In the genomic region with DNA sequence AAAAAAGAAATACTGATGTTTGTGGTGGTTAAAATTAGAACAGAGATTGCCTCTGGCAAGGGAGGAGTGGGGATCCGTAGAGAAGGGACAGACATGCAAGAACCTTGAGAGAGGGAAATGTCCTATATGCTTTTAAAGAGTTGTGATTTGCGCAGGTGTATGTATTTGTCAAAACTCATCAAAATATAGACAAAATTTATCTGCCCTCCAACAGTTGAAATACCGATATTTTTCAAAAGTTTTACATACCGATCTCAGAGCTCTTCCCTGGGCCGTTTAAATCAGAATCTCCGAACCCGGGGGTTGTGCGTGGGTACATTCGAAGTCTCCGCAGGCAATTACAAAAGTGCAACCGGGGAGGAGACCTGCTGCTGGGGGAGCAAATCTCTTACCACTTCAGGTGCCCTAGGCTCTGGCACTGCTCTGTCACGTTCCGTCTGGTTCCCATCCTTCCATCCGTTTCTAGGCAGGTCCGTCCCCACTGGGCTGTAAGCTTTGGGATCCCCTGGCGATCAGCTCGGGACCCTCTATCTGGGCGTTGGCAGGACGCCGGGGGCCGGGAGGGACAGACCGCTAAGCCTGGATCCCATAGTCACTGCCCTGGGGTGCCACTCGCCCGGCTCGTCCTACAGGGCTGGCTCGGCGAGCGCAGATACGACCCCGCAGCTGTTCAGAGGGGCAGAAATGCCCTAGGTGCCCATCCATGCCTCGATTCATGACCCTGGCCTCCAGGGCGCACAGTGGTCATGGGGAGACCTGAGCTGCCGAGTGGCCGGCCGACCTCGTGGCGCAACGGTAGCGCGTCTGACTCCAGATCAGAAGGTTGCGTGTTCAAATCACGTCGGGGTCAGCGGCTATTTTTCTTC, we compare ENCODE assay signal across 8 cellular contexts. TPM values are rescaled to one million over a fixed set of nuclear protein-coding genes. Genes with fewer than 3 reads are reported as not detected.
DNase-seq lines count a peak whose midpoint lies in the region; ATAC-seq, FAIRE-seq and TF ChIP-seq lines count a peak whose summit lies in the region.

No MANE protein-coding gene starts in this region.

- WGBS in spleen, 5 donors: 0 to 1% (median 1%) methylated on average over 38 to 44 of the region's 44 CpGs

- no peak for ATAC-seq in GM18868 (IDR thresholded peaks at IDR 0.05; ENCODE audit: unreplicated experiment)

- H3K4me1 ChIP-seq in spleen: peaks cover 19 to 71% (median 46%) of the 10 kb centered on the region in 6 donors

- TF ChIP-seq CTCF in WERI-Rb-1 (IDR thresholded peaks at IDR 0.05; ENCODE audit: low read depth, low read length) (no peak), bronchial epithelial cell (IDR thresholded peaks at IDR 0.05; ENCODE audit: insufficient read depth, low read length, severe bottlenecking) (no peak), spleen (IDR thresholded peaks at IDR 0.05 in 8 of 11, conservative IDR thresholded peaks at IDR 0.05 in 3 of 11) (no peak)

- H3K4me3 ChIP-seq in WERI-Rb-1 (ENCODE audit: low read depth, low read length): peak overlapping the region; percentile 98
- H3K4me3 ChIP-seq in bronchial epithelial cell (ENCODE audit: low read depth, low read length): peak overlapping the region; percentile 70
- peak overlapping the region; percentile 50 to 87 (median 78) for H3K4me3 ChIP-seq in spleen

- peak; percentile 24 to 54 (median 47) for TF ChIP-seq POLR2A in spleen (IDR thresholded peaks at IDR 0.05)

- no peak for FAIRE-seq in bronchial epithelial cell (lab: Jason Lieb, UNC)

- peak; percentile 45 for DNase-seq in SIG-M5 treated with dmso at 0.1 percent for 504 hours (lab: John Stamatoyannopoulos, UW; ENCODE audit: unreplicated experiment)
- DNase-seq in SIG-M5 (lab: John Stamatoyannopoulos, UW): no peak
- DNase-seq in NCI-H1436 (lab: John Stamatoyannopoulos, UW): peak; percentile 58
- peak; percentile 77 for DNase-seq in WERI-Rb-1
- peak; percentile 43 for DNase-seq in bronchial epithelial cell (ENCODE audit: low read depth)
- peak; percentile 81 for DNase-seq in inferior parietal cortex (ENCODE audit: extremely low spot score)
- DNase-seq in spleen: peak; percentile 95

- intact Hi-C loops in spleen (cut with DNase I; ENCODE audit: low total_unique reads): no loop called here

- no peaks in the 10 kb centered on the region for H3K36me3 ChIP-seq in WERI-Rb-1
- no peaks in the 10 kb centered on the region for H3K36me3 ChIP-seq in bronchial epithelial cell (ENCODE audit: control insufficient read depth, insufficient read depth, low read length)
- H3K36me3 ChIP-seq in spleen: no peaks in the 10 kb centered on the region

- H3K27me3 ChIP-seq in WERI-Rb-1 (ENCODE audit: insufficient read depth, low read depth, severe bottlenecking): no peaks in the 10 kb centered on the region
- H3K27me3 ChIP-seq in bronchial epithelial cell (ENCODE audit: control insufficient read depth, insufficient read depth, low read length): no peaks in the 10 kb centered on the region
- no peaks in the 10 kb centered on the region for H3K27me3 ChIP-seq in spleen (replicated peaks in 1 of 7)

- peak overlapping the region; percentile 85 for H3K27ac ChIP-seq in WERI-Rb-1
- H3K27ac ChIP-seq in spleen: peak overlapping the region; percentile 95 to 97 (median 96)

- H3K9me3 ChIP-seq in WERI-Rb-1 (ENCODE audit: severe bottlenecking) (no peaks in the 10 kb centered on the region), spleen (no peaks in the 10 kb centered on the region)

RNA-seq across cellular contexts. Expression of gene BORCS6, which starts 4.2 kb away (rescaled TPM):
- total RNA-seq in bronchial epithelial cell: 6.5 and 6.8 TPM in 2 replicates
- 10 to 100 TPM in 6 of 7 donors, 1 to 10 TPM in 1; 9.5 to 14.6 (median 12.3) TPM for total RNA-seq in spleen
- 10 to 100 TPM in 2 of 3 donors, 1 to 10 TPM in 1; 10.0 to 16.5 (median 12.9) TPM for polyA plus RNA-seq in spleen

RNA-seq across cellular contexts. Expression of gene TMEM107, which starts 9.6 kb away (rescaled TPM):
- total RNA-seq in bronchial epithelial cell (20.2 and 24.2 TPM in 2 replicates), spleen (10 to 100 TPM; 13.0 to 42.2 (median 22.4) TPM)
- polyA plus RNA-seq in spleen: 10 to 100 TPM in 2 of 3 donors, 1 to 10 TPM in 1; 8.1 to 14.0 (median 11.9) TPM

RNA-seq across cellular contexts. Expression of gene VAMP2, which starts 23.1 kb away (rescaled TPM):
- total RNA-seq in bronchial epithelial cell (2.1 and 4.4 TPM in 2 replicates), spleen (10 to 100 TPM; 37.5 to 94.8 (median 65.7) TPM)
- 10 to 100 TPM; 38.7 to 57.8 (median 38.8) TPM for polyA plus RNA-seq in spleen

RNA-seq across cellular contexts. Expression of gene AURKB, which starts 24.6 kb away (rescaled TPM):
- total RNA-seq in bronchial epithelial cell (0.64 and 1.6 TPM in 2 replicates), spleen (10 to 100 TPM in 4 of 7 donors, 1 to 10 TPM in 3; 2.4 to 21.0 (median 10.6) TPM)
- 10 to 100 TPM in 2 of 3 donors, 1 to 10 TPM in 1; 6.2 to 30.9 (median 10.5) TPM for polyA plus RNA-seq in spleen

RNA-seq across cellular contexts. Expression of gene PER1, which starts 33.6 kb away (rescaled TPM):
- 21.9 and 26.4 TPM in 2 replicates for total RNA-seq in bronchial epithelial cell
- 100 to 1,000 TPM in 2 of 7 donors, 10 to 100 TPM in 5; 68.0 to 213 (median 73.5) TPM for total RNA-seq in spleen
- polyA plus RNA-seq in spleen: 10 to 100 TPM; 12.6 to 83.0 (median 17.5) TPM
